19 cellular contexts compared by ENCODE assay signal in genomic region chr1:204036882-204037645, GRCh38. TPM values are rescaled to one million over a fixed set of nuclear protein-coding genes. Genes with fewer than 3 reads are reported as not detected.
DNase-seq lines count a peak whose midpoint lies in the region; ATAC-seq and TF ChIP-seq lines count a peak whose summit lies in the region.
"Had no signal": no experiment of that assay in that cellular context is flagged by ENCODE, and none has a peak within 500 bp of the region (broad histone marks: within the 10 kb centered on the region; RNA-seq: fewer than 3 reads in every experiment).

No MANE protein-coding gene starts in this region.

- peak in 1 of 2 experiments; percentile 46; a peak in 2 of 4 replicates for TF ChIP-seq CTCF in GM23338 (conservative IDR thresholded peaks at IDR 0.05; ENCODE audit: low read depth in 2 of 2)
- peak; percentile 20 for TF ChIP-seq CTCF in neural progenitor cell (IDR thresholded peaks at IDR 0.05)

- H3K27ac Mint-ChIP-seq in GM23338: no peak overlapping the region; the same call in 1 of the 2 replicates
- H3K27ac Mint-ChIP-seq in neural progenitor cell: peak overlapping the region; percentile 15
- H3K27ac Mint-ChIP-seq: memory B cell; natural killer cell treated with Interleukin-12 subunit alpha and Interleukin-12 subunit beta and Interleukin-15 and Interleukin-18, amount 100 ng/mL, for 72 hours had no signal

- H3K79me2 ChIP-seq in GM23338 (replicated peaks; ENCODE audit: insufficient read depth) (no peaks in the 10 kb centered on the region), neural progenitor cell (ENCODE audit: low read depth) (no peaks in the 10 kb centered on the region)

- DNase-seq in GM23338 (ENCODE audit: low spot score) (peak; percentile 52), NCI-H510A treated with DMSO at 0.1 percent for 48 hours (lab: John Stamatoyannopoulos, UW) (peak; percentile 58), neural progenitor cell (ENCODE audit: low spot score) (no peak), HCEC 1CT (no peak), Ammon's horn (ENCODE audit: low spot score) (no peak), T-helper 1 cell (no peak)
- DNase-seq: activated CD4-positive, alpha-beta T cell treated with anti-CD3 and anti-CD28 coated beads for 4 hours; activated effector memory CD4-positive, alpha-beta T cell treated with anti-CD3 and anti-CD28 coated beads, Interleukin-2, amount 50 U/mL, for 16 hours; GDM1; islet precursor cell; NCI-H2029 treated with DMSO at 0.1 percent for 48 hours; NCI-H526 treated with DMSO at 0.1 percent for 48 hours; psoas muscle had no signal

- H3K27me3 Mint-ChIP-seq in GM23338 (ENCODE audit: insufficient read depth, low read depth, poor library complexity) (peaks cover 11% of the 10 kb centered on the region), neural progenitor cell (ENCODE audit: insufficient read depth, low read depth) (peaks cover 8% of the 10 kb centered on the region)

- H4K20me1 ChIP-seq in GM23338 (replicated peaks; ENCODE audit: insufficient read depth) (no peaks in the 10 kb centered on the region), neural progenitor cell (ENCODE audit: low read depth) (no peaks in the 10 kb centered on the region)
- H4K20me1 ChIP-seq: BLaER1 had no signal

- H3F3A ChIP-seq in GM23338 (replicated peaks; ENCODE audit: low read depth) (no peaks in the 10 kb centered on the region), neural progenitor cell (ENCODE audit: low read depth) (peaks cover 15% of the 10 kb centered on the region)

- no peaks in the 10 kb centered on the region for H3K36me3 Mint-ChIP-seq in GM23338 (ENCODE audit: low read depth)
- no peaks in the 10 kb centered on the region for H3K36me3 Mint-ChIP-seq in neural progenitor cell
- H3K36me3 Mint-ChIP-seq: memory B cell; natural killer cell treated with Interleukin-12 subunit alpha and Interleukin-12 subunit beta and Interleukin-15 and Interleukin-18, amount 100 ng/mL, for 72 hours had no signal

- H3K9me3 Mint-ChIP-seq in GM23338 (no peaks in the 10 kb centered on the region), neural progenitor cell (no peaks in the 10 kb centered on the region)
- H3K9me3 Mint-ChIP-seq: memory B cell; natural killer cell treated with Interleukin-12 subunit alpha and Interleukin-12 subunit beta and Interleukin-15 and Interleukin-18, amount 100 ng/mL, for 72 hours had no signal

- ATAC-seq in GM23338 (peak; percentile 75), esophagus mucosa (peak; percentile 11)
- ATAC-seq: GM12878, psoas muscle had no signal

- H3K4me2 ChIP-seq in GM23338 (no peak overlapping the region), neural progenitor cell (no peak overlapping the region)
- H3K4me2 ChIP-seq: BLaER1 had no signal

- H3K9ac ChIP-seq in neural progenitor cell: no peak overlapping the region
- H3K9ac ChIP-seq: BLaER1 had no signal

- no peaks in the 10 kb centered on the region; the same call in 1 of the 2 replicates for H3K9me2 ChIP-seq in GM23338 (ENCODE audit: insufficient read depth)

- peaks cover 16% of the 10 kb centered on the region for H3K4me1 Mint-ChIP-seq in GM23338
- H3K4me1 Mint-ChIP-seq in neural progenitor cell: peaks cover 23% of the 10 kb centered on the region
- H3K4me1 Mint-ChIP-seq: memory B cell had no signal

- H3K27ac ChIP-seq in GM23338 (ENCODE audit: low read depth): no peak overlapping the region
- H3K27ac ChIP-seq in neural progenitor cell: no peak overlapping the region
- H3K27ac ChIP-seq: BLaER1, psoas muscle, SK-N-MC had no signal

- H3K4me1 ChIP-seq in GM23338 (ENCODE audit: insufficient read depth) (peaks cover 9% of the 10 kb centered on the region), neural progenitor cell (peaks cover 24% of the 10 kb centered on the region)
- H3K4me1 ChIP-seq: psoas muscle had no signal

- H3K27me3 ChIP-seq in GM23338 (ENCODE audit: insufficient read depth) (no peaks in the 10 kb centered on the region), neural progenitor cell (no peaks in the 10 kb centered on the region)
- H3K27me3 ChIP-seq: BLaER1 had no signal

- H3K9me3 ChIP-seq in neural progenitor cell (ENCODE audit: low read depth): no peaks in the 10 kb centered on the region
- H3K9me3 ChIP-seq: BLaER1, psoas muscle had no signal

- H3K36me3 ChIP-seq in GM23338 (ENCODE audit: insufficient read depth) (no peaks in the 10 kb centered on the region), neural progenitor cell (no peaks in the 10 kb centered on the region)
- H3K36me3 ChIP-seq: BLaER1 had no signal

- no peak overlapping the region for H3K4me3 Mint-ChIP-seq in GM23338
- no peak overlapping the region for H3K4me3 Mint-ChIP-seq in neural progenitor cell
- H3K4me3 Mint-ChIP-seq: memory B cell; natural killer cell treated with Interleukin-12 subunit alpha and Interleukin-12 subunit beta and Interleukin-15 and Interleukin-18, amount 100 ng/mL, for 72 hours had no signal

- H3K4me3 ChIP-seq in GM23338 (no peak overlapping the region), neural progenitor cell (no peak overlapping the region)
- H3K4me3 ChIP-seq: BLaER1, GM12878, psoas muscle, SK-N-MC had no signal

- peak overlapping the region; percentile 83 for H2AFZ ChIP-seq in GM23338
- peak overlapping the region; percentile 57 for H2AFZ ChIP-seq in neural progenitor cell (replicated peaks)

TF ChIP-seq in GM23338, 12 proteins besides CTCF, POLR2A, EP300 and RAD21 (continues in another document):
- TF ChIP-seq REST (IDR thresholded peaks at IDR 0.05; ENCODE audit: unreplicated experiment): no peak
- no peak for TF ChIP-seq ZNF331 (CRISPR knock-in tag; IDR thresholded peaks at IDR 0.05; ENCODE audit: low read depth)
- no peak for TF ChIP-seq ZNF114 (CRISPR knock-in tag; IDR thresholded peaks at IDR 0.05)
- TF ChIP-seq NANOG (IDR thresholded peaks at IDR 0.05; ENCODE audit: borderline replicate concordance): no peak
- TF ChIP-seq CREB1 (CRISPR knock-in tag; IDR thresholded peaks at IDR 0.05; ENCODE audit: low read depth): no peak
- TF ChIP-seq EZH2phosphoT487 (IDR thresholded peaks at IDR 0.05; ENCODE audit: unreplicated experiment): no peak
- TF ChIP-seq JUNB (IDR thresholded peaks at IDR 0.05; ENCODE audit: unreplicated experiment): no peak
- no peak for TF ChIP-seq ETS1 (IDR thresholded peaks at IDR 0.05)

RNA-seq across cellular contexts. Expression of gene SOX13, which starts 35.9 kb away (rescaled TPM):
- 105 and 123 TPM in 2 replicates for total RNA-seq in GM23338 (2014; rRNA removed; shearing (Covaris generic))
- polyA plus RNA-seq in GM23338 (2016; fragmentation: Nextera tagmentation; extraction: Ambion mirVana): 28.6 and 32.3 TPM in 2 replicates
- 10.4 TPM for total RNA-seq in esophagus mucosa
- total RNA-seq in neural progenitor cell (ENCODE audit: low replicate concordance): 27.8 and 28.6 TPM in 2 replicates

Comparison
In these comparisons a context has a peak if more than half of its experiments do, and no peak if none do; other contexts are left out.
1. DNase-seq: peak in GM23338 (single experiment) and NCI-H510A treated with DMSO at 0.1 percent for 48 hours (single experiment); none in neural progenitor cell (single experiment), HCEC 1CT (single experiment), Ammon's horn (single experiment) and T-helper 1 cell (0 of 5).